ENCODE assay signal across 10 cellular contexts in the genomic region with DNA sequence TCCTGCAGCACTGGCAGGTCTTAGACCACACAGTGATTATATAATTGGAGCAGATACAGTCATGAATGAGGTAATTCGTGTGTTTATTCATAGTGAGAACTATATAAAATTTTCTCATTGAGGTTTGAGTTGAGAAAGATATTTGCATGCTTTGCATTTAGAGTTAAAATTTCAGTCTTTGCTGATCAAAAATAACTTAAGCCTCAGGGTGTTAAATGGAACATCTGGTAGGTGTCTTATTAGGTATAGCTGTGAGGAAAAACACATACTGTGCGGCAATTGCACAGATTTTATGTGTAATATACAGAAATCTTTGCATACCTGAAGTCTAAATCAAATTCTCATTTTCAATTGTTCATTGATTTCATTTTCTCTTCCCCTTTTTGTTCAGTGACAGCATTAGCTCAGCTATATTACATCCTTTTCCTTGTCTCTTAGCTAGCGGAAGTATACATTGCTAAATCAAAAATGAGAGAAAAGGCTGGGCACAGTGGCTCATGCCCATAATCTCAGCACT. TPM values are rescaled to one million over a fixed set of nuclear protein-coding genes. Genes with fewer than 3 reads are reported as not detected.
DNase-seq lines count a peak whose midpoint lies in the region; ATAC-seq and TF ChIP-seq lines count a peak whose summit lies in the region.
"Had no signal": no experiment of that assay in that cellular context is flagged by ENCODE, and none has a peak within 500 bp of the region (broad histone marks: within the 10 kb centered on the region; RNA-seq: fewer than 3 reads in every experiment).

No MANE protein-coding gene starts in this region.

- H3K4me1 ChIP-seq in uterus = no peaks in the 10 kb centered on the region

- H3K27ac Mint-ChIP-seq in dendritic cell treated with granulocyte-macrophage colony-stimulating factor and Interleukin-4, amounts not matched to agents 40 ng/mL and 50 ng/mL, for 4 days = peak overlapping the region; percentile 78

- no peak for TF ChIP-seq POLR2A in uterus (IDR thresholded peaks at IDR 0.05)

- H3K4me3 ChIP-seq in uterus (no peak overlapping the region), MG63 (no peak overlapping the region)

- no peak for TF ChIP-seq CTCF in uterus (IDR thresholded peaks at IDR 0.05)

- H3K9me3 ChIP-seq in uterus (no peaks in the 10 kb centered on the region), MG63 (no peaks in the 10 kb centered on the region)

- H3K4me1 Mint-ChIP-seq in dendritic cell treated with granulocyte-macrophage colony-stimulating factor and Interleukin-4, amounts not matched to agents 40 ng/mL and 50 ng/mL, for 4 days (ENCODE audit: low read depth) = peaks cover 11% of the 10 kb centered on the region

- ATAC-seq in GM18508 (IDR thresholded peaks at IDR 0.05; ENCODE audit: insufficient read depth, unreplicated experiment) (peak; percentile 47), GM21423 (IDR thresholded peaks at IDR 0.05; ENCODE audit: unreplicated experiment) (peak; percentile 77), HG03103 (IDR thresholded peaks at IDR 0.05; ENCODE audit: low read depth, unreplicated experiment) (peak; percentile 72)

- DNase-seq in AG08396 (ENCODE audit: low spot score) (no peak), cortex of kidney (lab: John Stamatoyannopoulos, UW) (no peak), uterus (no peak), MG63 (no peak)
- DNase-seq: brain microvascular endothelial cell, Calu3 had no signal

- intact Hi-C loops in dendritic cell treated with granulocyte-macrophage colony-stimulating factor and Interleukin-4, amounts not matched to agents 40 ng/mL and 50 ng/mL, for 4 days (cut with micrococcal nuclease) = no loop called here
- intact Hi-C loops in uterus (cut with DNase I; ENCODE audit: low total_unique reads) = no loop called here

- H3K36me3 Mint-ChIP-seq in dendritic cell treated with granulocyte-macrophage colony-stimulating factor and Interleukin-4, amounts not matched to agents 40 ng/mL and 50 ng/mL, for 4 days (ENCODE audit: low read depth) = peaks cover 58% of the 10 kb centered on the region

- H3K27me3 ChIP-seq in uterus (no peaks in the 10 kb centered on the region), MG63 (no peaks in the 10 kb centered on the region)
- H3K27me3 ChIP-seq: brain microvascular endothelial cell had no signal

- H3K36me3 ChIP-seq in uterus (no peaks in the 10 kb centered on the region), MG63 (peaks cover 63% of the 10 kb centered on the region)

- H3K27me3 Mint-ChIP-seq in dendritic cell treated with granulocyte-macrophage colony-stimulating factor and Interleukin-4, amounts not matched to agents 40 ng/mL and 50 ng/mL, for 4 days = no peaks in the 10 kb centered on the region

- H3K9me3 Mint-ChIP-seq in dendritic cell treated with granulocyte-macrophage colony-stimulating factor and Interleukin-4, amounts not matched to agents 40 ng/mL and 50 ng/mL, for 4 days = no peaks in the 10 kb centered on the region

- H3K4me3 Mint-ChIP-seq in dendritic cell treated with granulocyte-macrophage colony-stimulating factor and Interleukin-4, amounts not matched to agents 40 ng/mL and 50 ng/mL, for 4 days = peak overlapping the region; percentile 4

- no peak overlapping the region for H3K27ac ChIP-seq in uterus
- H3K27ac ChIP-seq: brain microvascular endothelial cell had no signal

RNA-seq across cellular contexts. Expression of gene GORASP2, which starts 21.2 kb away (rescaled TPM):
- 100 to 1,000 TPM in 1 of 4 donors, 10 to 100 TPM in 3; 23.1 to 116 (median 65.4) TPM for total RNA-seq in uterus
- 51.6 and 113 TPM in 2 replicates for total RNA-seq in MG63 (2014; rRNA removed; shearing (Covaris generic); ENCODE audit: low replicate concordance)
